ENCODE assay signal across 9 cellular contexts in the genomic region with DNA sequence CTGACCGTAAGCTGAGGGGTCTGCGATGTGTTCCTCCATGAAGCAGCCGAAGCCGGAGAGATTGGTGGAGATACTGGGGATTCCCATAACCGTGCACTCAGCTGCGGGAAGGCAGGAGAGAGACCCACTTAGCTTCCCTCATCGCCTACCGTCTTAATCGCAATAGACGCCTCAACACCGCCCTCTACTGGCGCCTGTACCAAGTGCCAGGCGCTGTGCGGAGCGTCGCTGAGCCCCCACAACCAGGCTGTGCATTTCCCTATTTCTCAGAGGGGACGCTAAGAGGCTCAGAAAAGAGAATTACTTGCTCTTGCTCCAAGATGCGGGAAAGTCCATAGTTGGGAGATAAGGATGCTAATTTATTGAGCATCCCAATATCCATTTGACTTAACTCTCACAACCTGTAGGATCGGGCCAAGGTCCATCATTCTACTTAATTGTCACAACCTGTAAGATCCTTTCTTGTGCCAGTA. TPM values are rescaled to one million over a fixed set of nuclear protein-coding genes. Genes with fewer than 3 reads are reported as not detected.
A peak's percentile ranks its signal among the peaks of the same experiment; 100 is the strongest.
DNase-seq lines count a peak whose midpoint lies in the region; ATAC-seq, FAIRE-seq and TF ChIP-seq lines count a peak whose summit lies in the region.
"Had no signal": no experiment of that assay in that cellular context is flagged by ENCODE, and none has a peak within 500 bp of the region (broad histone marks: within the 10 kb centered on the region; RNA-seq: fewer than 3 reads in every experiment).

No MANE protein-coding gene starts in this region.

- POLR2A ChIA-PET in HepG2 (lab: Yijun Ruan, JAX): interaction anchor here (0.6 to 2.6 kb wide), 17 partner anchors 9 to 238 kb away, joined by 3 to 24 read pairs (median 6); partner anchors contain the start of genes BAX, DHDH, GYS1 and NUCB1

- CTCF ChIA-PET in HepG2 (lab: Yijun Ruan, JAX; ENCODE audit: low intra/inter-chr PET ratio, low total read pairs): interaction anchor here (0.9 kb wide), 1 partner anchor 36 kb away, joined by 8 read pairs; no protein-coding TSS in a partner anchor

- peak; percentile 82 for DNase-seq in DMS 273 (lab: John Stamatoyannopoulos, UW; ENCODE audit: unreplicated experiment)
- no peak for DNase-seq in DMS 273 treated with DMSO at 0.1 percent for 48 hours (lab: John Stamatoyannopoulos, UW)
- peak; percentile 39 for DNase-seq in NCI-H226
- peak; percentile 84 for DNase-seq in activated CD4-positive, CD25-positive, alpha-beta regulatory T cell treated with anti-CD3 and anti-CD28 coated beads, Interleukin-2, amount 50 U/mL, for 72 hours
- peak; percentile 92 for DNase-seq in cerebellar cortex (ENCODE audit: low spot score)
- DNase-seq in HepG2 (ENCODE audit: low spot score): peak; percentile 57
- peak; percentile 52 to 87 (median 74) for DNase-seq in stimulated activated CD4-positive, alpha-beta T cell treated with anti-CD3 and anti-CD28 coated beads, TNF-alpha, amount 100 ng/mL, for 48 hours (ENCODE audit: low read depth in 3 of 3)

- peak; percentile 16 for ATAC-seq in HepG2
- no peak for ATAC-seq in HG02852 (IDR thresholded peaks at IDR 0.05; ENCODE audit: unreplicated experiment)

- H3K9ac ChIP-seq in HepG2 (ENCODE audit: insufficient read depth, low read depth, low read length): no peak overlapping the region

- no peak overlapping the region for H3K27ac ChIP-seq in HepG2 (ENCODE audit: extremely low read length, insufficient read depth, low read length)

- TF ChIP-seq POLR2A in HepG2 (IDR thresholded peaks at IDR 0.05; ENCODE audit: insufficient read depth in 1 of 2, low read depth in 2 of 2, low read length in 2 of 2): no peak

- TF ChIP-seq RAD21 in HepG2 (CRISPR knock-in tag; IDR thresholded peaks at IDR 0.05): peak; percentile 90

- H3K27me3 ChIP-seq in HepG2 (ENCODE audit: control insufficient read depth in 1 of 2, insufficient read depth in 2 of 2, low read length in 2 of 2): no peaks in the 10 kb centered on the region; a peak in 1 of 5 replicates

- no peak overlapping the region for H3K4me3 ChIP-seq in HepG2 (replicated peaks in 1 of 3; ENCODE audit: insufficient read depth in 1 of 3, low read depth in 2 of 3, low read length in 3 of 3)

- H3K9me3 ChIP-seq in HepG2 (ENCODE audit: low read length): no peaks in the 10 kb centered on the region

- H4K20me1 ChIP-seq in HepG2 (ENCODE audit: insufficient read depth, low read length): peaks cover 25% of the 10 kb centered on the region

- in situ Hi-C loops in HepG2 (cut with HindIII; ENCODE audit: extremely low pct_ligation_motif_present, low pct_unique_long_range_greater_than_20kb): no loop called here

- peak; percentile 46 for FAIRE-seq in HepG2 (lab: Jason Lieb, UNC)
- FAIRE-seq: A204.1 had no signal

- no TSS peak for BruUV-seq in HepG2 (replicated peaks; lab: Mats Ljungman, UMichigan)

- peaks cover 17% of the 10 kb centered on the region for H3K4me1 ChIP-seq in HepG2 (ENCODE audit: insufficient read depth, low read length)

- TF ChIP-seq EP300 in HepG2 (IDR thresholded peaks at IDR 0.05; ENCODE audit: low read depth in 2 of 2, low read length in 2 of 2) (no peak), HepG2 (CRISPR knock-in tag; IDR thresholded peaks at IDR 0.05; ENCODE audit: borderline replicate concordance) (no peak)

- TF ChIP-seq CTCF in HepG2 (CRISPR knock-in tag; IDR thresholded peaks at IDR 0.05): peak; percentile 95

- H3K79me2 ChIP-seq in HepG2 (ENCODE audit: insufficient read depth, low read length): peaks cover 8% of the 10 kb centered on the region

- intact Hi-C loops in HepG2 (cut with micrococcal nuclease; ENCODE audit: unreplicated experiment): loop anchor here (1.0 to 2.0 kb wide), 2 partner anchors 36 to 64 kb away; no protein-coding TSS in a partner anchor

- 37% methylated on average over 18 of the region's 19 CpGs for WGBS in HepG2 (ENCODE audit: low lambda C conversion rate)

- H3K4me2 ChIP-seq in HepG2 (ENCODE audit: low read depth, low read length): no peak overlapping the region

- peaks cover 11 to 33% of the 10 kb centered on the region in 2 experiments for H3K36me3 ChIP-seq in HepG2 (replicated peaks in 1 of 2; ENCODE audit: control insufficient read depth in 1 of 2, insufficient read depth in 2 of 2, low read length in 2 of 2)

- no peak overlapping the region for H2AFZ ChIP-seq in HepG2 (ENCODE audit: low read length)

RNA-seq across cellular contexts. Expression of gene FTL, which starts 5.8 kb away (rescaled TPM):
- 3,909 and 8,800 TPM in 2 replicates for total RNA-seq in HepG2 (2016; rRNA removed; fragmentation: Illumina TruSeq; extraction: Trizol)
- 89,971 and 90,879 TPM in 2 replicates for total RNA-seq in HepG2 (2016; cell fraction: cytosol; rRNA removed; fragmentation: Illumina TruSeq; extraction: Trizol; ENCODE audit: low read depth)
- total RNA-seq in HepG2 (2016; cell fraction: insoluble cytoplasmic fraction; rRNA removed; fragmentation: Illumina TruSeq; extraction: Trizol): 3,851 and 8,859 TPM in 2 replicates
- 51,578 and 56,338 TPM in 2 replicates for total RNA-seq in HepG2 (2016; cell fraction: membrane; rRNA removed; fragmentation: Illumina TruSeq; extraction: Trizol)
- total RNA-seq in HepG2 (2016; cell fraction: nucleus; rRNA removed; fragmentation: Illumina TruSeq; extraction: Trizol): 2,617 and 3,067 TPM in 2 replicates
- 2,513 and 2,721 TPM in 2 replicates for polyA plus RNA-seq in HepG2 (2011; rRNA removed)
- polyA plus RNA-seq in HepG2 (2011; cell fraction: cytosol; rRNA removed): 2,416 and 4,778 TPM in 2 replicates
- 1,286 and 1,341 TPM in 2 replicates for polyA plus RNA-seq in HepG2 (2011; cell fraction: nucleus; rRNA removed)
- polyA plus RNA-seq in HepG2 (2012): 3,171 and 4,080 TPM in 2 replicates
- polyA plus RNA-seq in HepG2 (2016; cell fraction: cytosol; fragmentation: Illumina TruSeq; extraction: Trizol; ENCODE audit: low read depth): 183,517 and 194,436 TPM in 2 replicates
- 7,307 and 7,404 TPM in 2 replicates for polyA plus RNA-seq in HepG2 (2016; cell fraction: insoluble cytoplasmic fraction; fragmentation: Illumina TruSeq; extraction: Trizol; ENCODE audit: low read depth)
- polyA plus RNA-seq in HepG2 (2016; cell fraction: membrane; fragmentation: Illumina TruSeq; extraction: Trizol; ENCODE audit: low read depth): 88,210 and 91,472 TPM in 2 replicates
- polyA plus RNA-seq in HepG2 (2016; cell fraction: nucleus; fragmentation: Illumina TruSeq; extraction: Trizol; ENCODE audit: insufficient read depth, low read depth): 7,073 and 8,244 TPM in 2 replicates
- 1,399 and 2,171 TPM in 2 replicates for polyA minus RNA-seq in HepG2 (2011; rRNA and poly(A)+ RNA removed; ENCODE audit: low replicate concordance)
- polyA minus RNA-seq in HepG2 (2011; cell fraction: cytosol; rRNA and poly(A)+ RNA removed): 634 and 932 TPM in 2 replicates
- polyA minus RNA-seq in HepG2 (2011; cell fraction: nucleus; rRNA and poly(A)+ RNA removed): 209 and 221 TPM in 2 replicates

RNA-seq across cellular contexts. Expression of gene BAX, which starts 16.3 kb away (rescaled TPM):
- 167 and 176 TPM in 2 replicates for total RNA-seq in HepG2 (2016; rRNA removed; fragmentation: Illumina TruSeq; extraction: Trizol)
- 230 and 246 TPM in 2 replicates for total RNA-seq in HepG2 (2016; cell fraction: cytosol; rRNA removed; fragmentation: Illumina TruSeq; extraction: Trizol; ENCODE audit: low read depth)
- 165 and 193 TPM in 2 replicates for total RNA-seq in HepG2 (2016; cell fraction: insoluble cytoplasmic fraction; rRNA removed; fragmentation: Illumina TruSeq; extraction: Trizol)
- 237 and 254 TPM in 2 replicates for total RNA-seq in HepG2 (2016; cell fraction: membrane; rRNA removed; fragmentation: Illumina TruSeq; extraction: Trizol)
- total RNA-seq in HepG2 (2016; cell fraction: nucleus; rRNA removed; fragmentation: Illumina TruSeq; extraction: Trizol): 96.5 and 102 TPM in 2 replicates
- 139 and 164 TPM in 2 replicates for polyA plus RNA-seq in HepG2 (2011; rRNA removed)
- 118 and 159 TPM in 2 replicates for polyA plus RNA-seq in HepG2 (2011; cell fraction: cytosol; rRNA removed)
- 330 and 345 TPM in 2 replicates for polyA plus RNA-seq in HepG2 (2011; cell fraction: nucleus; rRNA removed)
- 158 and 165 TPM in 2 replicates for polyA plus RNA-seq in HepG2 (2012)
- polyA plus RNA-seq in HepG2 (2016; cell fraction: cytosol; fragmentation: Illumina TruSeq; extraction: Trizol; ENCODE audit: low read depth): 324 and 380 TPM in 2 replicates
- polyA plus RNA-seq in HepG2 (2016; cell fraction: insoluble cytoplasmic fraction; fragmentation: Illumina TruSeq; extraction: Trizol; ENCODE audit: low read depth): 326 and 339 TPM in 2 replicates
- polyA plus RNA-seq in HepG2 (2016; cell fraction: membrane; fragmentation: Illumina TruSeq; extraction: Trizol; ENCODE audit: low read depth): 331 and 356 TPM in 2 replicates
- polyA plus RNA-seq in HepG2 (2016; cell fraction: nucleus; fragmentation: Illumina TruSeq; extraction: Trizol; ENCODE audit: insufficient read depth, low read depth): 298 and 326 TPM in 2 replicates
- polyA minus RNA-seq in HepG2 (2011; rRNA and poly(A)+ RNA removed; ENCODE audit: low replicate concordance): 81.2 and 143 TPM in 2 replicates
- polyA minus RNA-seq in HepG2 (2011; cell fraction: cytosol; rRNA and poly(A)+ RNA removed): 66.1 and 82.4 TPM in 2 replicates
- 85.3 and 90.1 TPM in 2 replicates for polyA minus RNA-seq in HepG2 (2011; cell fraction: nucleus; rRNA and poly(A)+ RNA removed)

RNA-seq across cellular contexts. Expression of gene GYS1, which starts 22.1 kb away (rescaled TPM):
- 16.4 and 18.4 TPM in 2 replicates for total RNA-seq in HepG2 (2016; rRNA removed; fragmentation: Illumina TruSeq; extraction: Trizol)
- total RNA-seq in HepG2 (2016; cell fraction: cytosol; rRNA removed; fragmentation: Illumina TruSeq; extraction: Trizol; ENCODE audit: low read depth): 5.2 and 5.3 TPM in 2 replicates
- 13.3 and 20.4 TPM in 2 replicates for total RNA-seq in HepG2 (2016; cell fraction: insoluble cytoplasmic fraction; rRNA removed; fragmentation: Illumina TruSeq; extraction: Trizol)
- 4.9 and 5.1 TPM in 2 replicates for total RNA-seq in HepG2 (2016; cell fraction: membrane; rRNA removed; fragmentation: Illumina TruSeq; extraction: Trizol)
- 17.7 and 22.5 TPM in 2 replicates for total RNA-seq in HepG2 (2016; cell fraction: nucleus; rRNA removed; fragmentation: Illumina TruSeq; extraction: Trizol)
- polyA plus RNA-seq in HepG2 (2011; rRNA removed): 34.3 and 42.1 TPM in 2 replicates
- 15.4 and 24.0 TPM in 2 replicates for polyA plus RNA-seq in HepG2 (2011; cell fraction: cytosol; rRNA removed)
- polyA plus RNA-seq in HepG2 (2011; cell fraction: nucleus; rRNA removed): 43.8 and 62.9 TPM in 2 replicates
- 10.2 and 20.0 TPM in 2 replicates for polyA plus RNA-seq in HepG2 (2012)
- 1.1 and 1.4 TPM in 2 replicates for polyA plus RNA-seq in HepG2 (2016; cell fraction: cytosol; fragmentation: Illumina TruSeq; extraction: Trizol; ENCODE audit: low read depth)
- 10.8 and 15.0 TPM in 2 replicates for polyA plus RNA-seq in HepG2 (2016; cell fraction: insoluble cytoplasmic fraction; fragmentation: Illumina TruSeq; extraction: Trizol; ENCODE audit: low read depth)
- polyA plus RNA-seq in HepG2 (2016; cell fraction: membrane; fragmentation: Illumina TruSeq; extraction: Trizol; ENCODE audit: low read depth): 2.9 and 3.5 TPM in 2 replicates
- polyA plus RNA-seq in HepG2 (2016; cell fraction: nucleus; fragmentation: Illumina TruSeq; extraction: Trizol; ENCODE audit: insufficient read depth, low read depth): 28.6 and 30.1 TPM in 2 replicates
- polyA minus RNA-seq in HepG2 (2011; rRNA and poly(A)+ RNA removed; ENCODE audit: low replicate concordance): 85.1 and 134 TPM in 2 replicates
- polyA minus RNA-seq in HepG2 (2011; cell fraction: cytosol; rRNA and poly(A)+ RNA removed): 22.2 and 28.2 TPM in 2 replicates
- polyA minus RNA-seq in HepG2 (2011; cell fraction: nucleus; rRNA and poly(A)+ RNA removed): 26.5 and 44.0 TPM in 2 replicates

RNA-seq across cellular contexts. Expression of gene RUVBL2, which starts 22.7 kb away (rescaled TPM):
- 108 and 122 TPM in 2 replicates for total RNA-seq in HepG2 (2016; rRNA removed; fragmentation: Illumina TruSeq; extraction: Trizol)
- 42.8 and 44.4 TPM in 2 replicates for total RNA-seq in HepG2 (2016; cell fraction: cytosol; rRNA removed; fragmentation: Illumina TruSeq; extraction: Trizol; ENCODE audit: low read depth)
- total RNA-seq in HepG2 (2016; cell fraction: insoluble cytoplasmic fraction; rRNA removed; fragmentation: Illumina TruSeq; extraction: Trizol): 98.2 and 127 TPM in 2 replicates
- 53.1 and 56.0 TPM in 2 replicates for total RNA-seq in HepG2 (2016; cell fraction: membrane; rRNA removed; fragmentation: Illumina TruSeq; extraction: Trizol)
- 57.1 and 62.8 TPM in 2 replicates for total RNA-seq in HepG2 (2016; cell fraction: nucleus; rRNA removed; fragmentation: Illumina TruSeq; extraction: Trizol)
- polyA plus RNA-seq in HepG2 (2011; rRNA removed): 109 and 120 TPM in 2 replicates
- 120 and 188 TPM in 2 replicates for polyA plus RNA-seq in HepG2 (2011; cell fraction: cytosol; rRNA removed)
- polyA plus RNA-seq in HepG2 (2011; cell fraction: nucleus; rRNA removed): 169 and 241 TPM in 2 replicates
- polyA plus RNA-seq in HepG2 (2012): 71.6 and 76.0 TPM in 2 replicates
- polyA plus RNA-seq in HepG2 (2016; cell fraction: cytosol; fragmentation: Illumina TruSeq; extraction: Trizol; ENCODE audit: low read depth): 38.1 and 42.9 TPM in 2 replicates
- polyA plus RNA-seq in HepG2 (2016; cell fraction: insoluble cytoplasmic fraction; fragmentation: Illumina TruSeq; extraction: Trizol; ENCODE audit: low read depth): 87.8 and 103 TPM in 2 replicates
- 44.0 and 49.8 TPM in 2 replicates for polyA plus RNA-seq in HepG2 (2016; cell fraction: membrane; fragmentation: Illumina TruSeq; extraction: Trizol; ENCODE audit: low read depth)
- polyA plus RNA-seq in HepG2 (2016; cell fraction: nucleus; fragmentation: Illumina TruSeq; extraction: Trizol; ENCODE audit: insufficient read depth, low read depth): 101 and 102 TPM in 2 replicates
- 203 and 355 TPM in 2 replicates for polyA minus RNA-seq in HepG2 (2011; rRNA and poly(A)+ RNA removed; ENCODE audit: low replicate concordance)
- polyA minus RNA-seq in HepG2 (2011; cell fraction: cytosol; rRNA and poly(A)+ RNA removed): 65.7 and 86.3 TPM in 2 replicates
- 47.3 and 59.2 TPM in 2 replicates for polyA minus RNA-seq in HepG2 (2011; cell fraction: nucleus; rRNA and poly(A)+ RNA removed)

RNA-seq across cellular contexts. Expression of gene DHDH, which starts 37.5 kb away (rescaled TPM):
- total RNA-seq in HepG2 (2016; rRNA removed; fragmentation: Illumina TruSeq; extraction: Trizol): 0.13 and 0.29 TPM in 2 replicates
- not detected in 2 replicates for total RNA-seq in HepG2 (2016; cell fraction: cytosol; rRNA removed; fragmentation: Illumina TruSeq; extraction: Trizol; ENCODE audit: low read depth)
- 0.30 TPM in 1 of 2 replicates, not detected in the other for total RNA-seq in HepG2 (2016; cell fraction: insoluble cytoplasmic fraction; rRNA removed; fragmentation: Illumina TruSeq; extraction: Trizol)
- total RNA-seq in HepG2 (2016; cell fraction: membrane; rRNA removed; fragmentation: Illumina TruSeq; extraction: Trizol): not detected in 2 replicates
- total RNA-seq in HepG2 (2016; cell fraction: nucleus; rRNA removed; fragmentation: Illumina TruSeq; extraction: Trizol): not detected in 2 replicates
- polyA plus RNA-seq in HepG2 (2011; rRNA removed): 0.91 and 1.9 TPM in 2 replicates
- 1.8 and 2.5 TPM in 2 replicates for polyA plus RNA-seq in HepG2 (2011; cell fraction: cytosol; rRNA removed)
- 1.9 and 2.8 TPM in 2 replicates for polyA plus RNA-seq in HepG2 (2011; cell fraction: nucleus; rRNA removed)
- polyA plus RNA-seq in HepG2 (2012): 1.0 and 3.6 TPM in 2 replicates
- not detected in 2 replicates for polyA plus RNA-seq in HepG2 (2016; cell fraction: cytosol; fragmentation: Illumina TruSeq; extraction: Trizol; ENCODE audit: low read depth)
- polyA plus RNA-seq in HepG2 (2016; cell fraction: insoluble cytoplasmic fraction; fragmentation: Illumina TruSeq; extraction: Trizol; ENCODE audit: low read depth): not detected in 2 replicates
- polyA plus RNA-seq in HepG2 (2016; cell fraction: membrane; fragmentation: Illumina TruSeq; extraction: Trizol; ENCODE audit: low read depth): not detected in 2 replicates
- polyA plus RNA-seq in HepG2 (2016; cell fraction: nucleus; fragmentation: Illumina TruSeq; extraction: Trizol; ENCODE audit: insufficient read depth, low read depth): not detected in 2 replicates
- polyA minus RNA-seq in HepG2 (2011; rRNA and poly(A)+ RNA removed; ENCODE audit: low replicate concordance): 0.37 and 0.50 TPM in 2 replicates
- not detected in 2 replicates for polyA minus RNA-seq in HepG2 (2011; cell fraction: cytosol; rRNA and poly(A)+ RNA removed)
- polyA minus RNA-seq in HepG2 (2011; cell fraction: nucleus; rRNA and poly(A)+ RNA removed): 0.77 TPM in 1 of 2 replicates, not detected in the other
